22 cellular contexts compared by ENCODE assay signal in genomic region chr9:107759823-107760166, GRCh38.
"Had no signal": no experiment of that assay in that cellular context is flagged by ENCODE, and none has a peak within 500 bp of the region (broad histone marks: within the 10 kb centered on the region; RNA-seq: fewer than 3 reads in every experiment).

No MANE protein-coding gene starts in this region.

- H3K4me3 ChIP-seq: body of pancreas, cardiac muscle cell, ovary, prostate gland, stomach, transverse colon, vagina had no signal

- H3K27ac Mint-ChIP-seq: activated naive CD4-positive, alpha-beta T cell treated with anti-CD3 and anti-CD28 coated beads, Interleukin-2, amount 50 U/mL, for 24 hours; immature natural killer cell; natural killer cell had no signal

- ATAC-seq: body of pancreas, natural killer cell had no signal

- DNase-seq: activated CD4-positive, alpha-beta T cell treated with anti-CD3 and anti-CD28 coated beads for 1 hour; activated gamma-delta T cell treated with Interleukin-2 at 50 U/mL for 16 hours; activated T-cell treated with anti-CD3 and anti-CD28 coated beads, Interleukin-2, amount 50 U/mL, for 1 hour; body of pancreas; effector CD4-positive, alpha-beta T cell; immature natural killer cell; kidney glomerular epithelial cell; left ventricle myocardium superior; mammary epithelial cell; midbrain; natural killer cell; ovary; right cardiac atrium; stimulated activated CD4-positive, alpha-beta T cell treated with anti-CD3 and anti-CD28 coated beads, Interleukin-12 subunit alpha, Interleukin-12 subunit beta, amount 100 ng/mL, for 4 hours; stimulated activated CD4-positive, alpha-beta T cell treated with anti-CD3 and anti-CD28 coated beads, Interleukin-4, amount 100 ng/mL, for 4 hours; stomach; transverse colon had no signal

- H3K4me1 ChIP-seq: body of pancreas, prostate gland, vagina had no signal

- H3K27ac ChIP-seq: cardiac muscle cell, ovary, prostate gland, vagina had no signal

- H3K4me3 Mint-ChIP-seq: activated naive CD4-positive, alpha-beta T cell treated with anti-CD3 and anti-CD28 coated beads, Interleukin-2, amount 50 U/mL, for 24 hours; immature natural killer cell; natural killer cell had no signal

- H3K36me3 ChIP-seq: cardiac muscle cell, ovary, prostate gland, stomach, transverse colon, vagina had no signal

- FAIRE-seq: endometrium had no signal

- H3K4me1 Mint-ChIP-seq: activated naive CD4-positive, alpha-beta T cell treated with anti-CD3 and anti-CD28 coated beads, Interleukin-2, amount 50 U/mL, for 24 hours; immature natural killer cell had no signal

- H3K9me3 ChIP-seq: body of pancreas, ovary, prostate gland, stomach, transverse colon, vagina had no signal

- H3K36me3 Mint-ChIP-seq: activated naive CD4-positive, alpha-beta T cell treated with anti-CD3 and anti-CD28 coated beads, Interleukin-2, amount 50 U/mL, for 24 hours; immature natural killer cell; natural killer cell had no signal

- H3K27me3 ChIP-seq: body of pancreas, cardiac muscle cell, ovary, stomach, transverse colon, vagina had no signal
